In genomic region chr10:28984431-28984830, GRCh38 we compare ENCODE assay signal across 9 cellular contexts.
DNase-seq lines count a peak whose midpoint lies in the region; ATAC-seq and TF ChIP-seq lines count a peak whose summit lies in the region.
"Had no signal": no experiment of that assay in that cellular context is flagged by ENCODE, and none has a peak within 500 bp of the region (broad histone marks: within the 10 kb centered on the region; RNA-seq: fewer than 3 reads in every experiment).

No MANE protein-coding gene starts in this region.

- TF ChIP-seq CTCF in heart left ventricle (IDR thresholded peaks at IDR 0.05) (no peak), smooth muscle cell (IDR thresholded peaks at IDR 0.05; ENCODE audit: borderline replicate concordance, insufficient read depth, poor library complexity, severe bottlenecking) (no peak)

- H3K4me1 ChIP-seq in heart left ventricle (peaks cover 0 to 21% (median 14%) of the 10 kb centered on the region in 12 donors), smooth muscle cell (ENCODE audit: low read depth) (no peaks in the 10 kb centered on the region)

- no peaks in the 10 kb centered on the region for H3K27me3 ChIP-seq in heart left ventricle
- no peaks in the 10 kb centered on the region for H3K27me3 ChIP-seq in smooth muscle cell (ENCODE audit: low read depth)

- no peak overlapping the region for H2AFZ ChIP-seq in smooth muscle cell (ENCODE audit: low read depth)

- H3K4me3 Mint-ChIP-seq in activated naive CD8-positive, alpha-beta T cell treated with anti-CD3 and anti-CD28 coated beads, Interleukin-2, amount 10 ng/mL, durations not matched to agents 7 days and 5 days = no peak overlapping the region
- H3K4me3 Mint-ChIP-seq in activated naive CD8-positive, alpha-beta T cell treated with anti-CD3 and anti-CD28 coated beads, Interleukin-2, amount 50 U/mL, for 24 hours = no peak overlapping the region
- H3K4me3 Mint-ChIP-seq in T-helper 17 cell = no peak overlapping the region
- H3K4me3 Mint-ChIP-seq: activated naive CD8-positive, alpha-beta T cell had no signal

- H3K27ac Mint-ChIP-seq in activated naive CD8-positive, alpha-beta T cell treated with anti-CD3 and anti-CD28 coated beads, Interleukin-2, amount 10 ng/mL, durations not matched to agents 7 days and 5 days = peak overlapping the region; percentile 59
- H3K27ac Mint-ChIP-seq in activated naive CD8-positive, alpha-beta T cell treated with anti-CD3 and anti-CD28 coated beads, Interleukin-2, amount 50 U/mL, for 24 hours = no peak overlapping the region
- no peak overlapping the region for H3K27ac Mint-ChIP-seq in T-helper 17 cell
- H3K27ac Mint-ChIP-seq: activated naive CD8-positive, alpha-beta T cell had no signal

- TF ChIP-seq POLR2A in heart left ventricle (IDR thresholded peaks at IDR 0.05) = no peak

- DNase-seq in activated naive CD8-positive, alpha-beta T cell treated with anti-CD3 and anti-CD28 coated beads, Interleukin-2, amount 10 ng/mL, durations not matched to agents 7 days and 5 days = no peak
- DNase-seq in activated naive CD8-positive, alpha-beta T cell treated with anti-CD3 and anti-CD28 coated beads, Interleukin-2, amount 50 U/mL, for 24 hours = no peak
- no peak for DNase-seq in T-helper 17 cell
- DNase-seq in heart left ventricle = peak; percentile 75 to 94 (median 90)
- peak; percentile 4 for DNase-seq in smooth muscle cell (lab: John Stamatoyannopoulos, UW; ENCODE audit: unreplicated experiment)

- H3K9me3 Mint-ChIP-seq in activated naive CD8-positive, alpha-beta T cell treated with anti-CD3 and anti-CD28 coated beads, Interleukin-2, amount 10 ng/mL, durations not matched to agents 7 days and 5 days = peaks cover 2% of the 10 kb centered on the region
- H3K9me3 Mint-ChIP-seq in activated naive CD8-positive, alpha-beta T cell treated with anti-CD3 and anti-CD28 coated beads, Interleukin-2, amount 50 U/mL, for 24 hours = no peaks in the 10 kb centered on the region

- no peaks in the 10 kb centered on the region for H3K27me3 Mint-ChIP-seq in activated naive CD8-positive, alpha-beta T cell treated with anti-CD3 and anti-CD28 coated beads, Interleukin-2, amount 10 ng/mL, durations not matched to agents 7 days and 5 days
- peaks cover 2% of the 10 kb centered on the region for H3K27me3 Mint-ChIP-seq in activated naive CD8-positive, alpha-beta T cell treated with anti-CD3 and anti-CD28 coated beads, Interleukin-2, amount 50 U/mL, for 24 hours
- peaks cover 24% of the 10 kb centered on the region for H3K27me3 Mint-ChIP-seq in T-helper 17 cell

- H3K9ac ChIP-seq in smooth muscle cell (ENCODE audit: low read depth) = no peak overlapping the region

- H3K4me1 Mint-ChIP-seq in activated naive CD8-positive, alpha-beta T cell treated with anti-CD3 and anti-CD28 coated beads, Interleukin-2, amount 10 ng/mL, durations not matched to agents 7 days and 5 days = peaks cover 5% of the 10 kb centered on the region
- no peaks in the 10 kb centered on the region for H3K4me1 Mint-ChIP-seq in activated naive CD8-positive, alpha-beta T cell treated with anti-CD3 and anti-CD28 coated beads, Interleukin-2, amount 50 U/mL, for 24 hours
- H3K4me1 Mint-ChIP-seq in T-helper 17 cell = peaks cover 2% of the 10 kb centered on the region

- H3K4me3 ChIP-seq in heart left ventricle = no peak overlapping the region
- H3K4me3 ChIP-seq in smooth muscle cell = no peak overlapping the region

- 10 to 15% (median 11%) methylated on average over 6 of the region's 6 CpGs for WGBS in heart left ventricle, 4 donors
- WGBS in smooth muscle cell (ENCODE audit: low lambda C conversion rate) = 41% methylated on average over 6 of the region's 6 CpGs

- no peaks in the 10 kb centered on the region for H3F3A ChIP-seq in smooth muscle cell (ENCODE audit: low read depth)

- H3K9me3 ChIP-seq in T-helper 17 cell (ENCODE audit: control insufficient read depth, low read length, poor library complexity, severe bottlenecking) (no peaks in the 10 kb centered on the region), heart left ventricle (no peaks in the 10 kb centered on the region), smooth muscle cell (replicated peaks; ENCODE audit: low read depth) (no peaks in the 10 kb centered on the region)

- H3K36me3 ChIP-seq in heart left ventricle (no peaks in the 10 kb centered on the region), smooth muscle cell (ENCODE audit: low read depth) (no peaks in the 10 kb centered on the region)

- POLR2A ChIA-PET in activated naive CD8-positive, alpha-beta T cell treated with anti-CD3 and anti-CD28 coated beads, Interleukin-2, amount 10 ng/mL, durations not matched to agents 7 days and 5 days (lab: Charles Lee) = no interaction called here

- intact Hi-C loops in heart left ventricle (cut with DNase I) = loop anchor here in 4 of 10 donors (2.0 to 10.0 kb wide), 5 partner anchors 92 to 308 kb away; partner anchors contain the start of gene BAMBI (in 2 of the 4)

- no peaks in the 10 kb centered on the region for H3K79me2 ChIP-seq in smooth muscle cell (ENCODE audit: low read depth)

- no peaks in the 10 kb centered on the region for H3K36me3 Mint-ChIP-seq in activated naive CD8-positive, alpha-beta T cell treated with anti-CD3 and anti-CD28 coated beads, Interleukin-2, amount 10 ng/mL, durations not matched to agents 7 days and 5 days
- H3K36me3 Mint-ChIP-seq in activated naive CD8-positive, alpha-beta T cell treated with anti-CD3 and anti-CD28 coated beads, Interleukin-2, amount 50 U/mL, for 24 hours (ENCODE audit: low read depth) = no peaks in the 10 kb centered on the region
- H3K36me3 Mint-ChIP-seq in T-helper 17 cell (ENCODE audit: low read depth) = no peaks in the 10 kb centered on the region
- H3K36me3 Mint-ChIP-seq: activated naive CD8-positive, alpha-beta T cell had no signal

- H3K4me2 ChIP-seq in smooth muscle cell = peak overlapping the region; percentile 45

- ATAC-seq in activated naive CD8-positive, alpha-beta T cell treated with anti-CD3 and anti-CD28 coated beads, Interleukin-2, amount 10 ng/mL, durations not matched to agents 7 days and 5 days (ENCODE audit: low read depth) = no peak
- no peak for ATAC-seq in activated naive CD8-positive, alpha-beta T cell treated with anti-CD3 and anti-CD28 coated beads, Interleukin-2, amount 50 U/mL, for 24 hours
- peak; percentile 61 for ATAC-seq in HG03565 (IDR thresholded peaks at IDR 0.05; ENCODE audit: unreplicated experiment)
- peak; percentile 25 for ATAC-seq in T-helper 17 cell
- ATAC-seq in heart left ventricle = peak; percentile 95 to 98 (median 98)
- no peak for ATAC-seq in GM21447 (IDR thresholded peaks at IDR 0.05; ENCODE audit: unreplicated experiment)
- no peak for ATAC-seq in GM21723 (IDR thresholded peaks at IDR 0.05; ENCODE audit: unreplicated experiment)

- no peaks in the 10 kb centered on the region for H4K20me1 ChIP-seq in smooth muscle cell (ENCODE audit: low read depth)

- H3K27ac ChIP-seq in heart left ventricle (peak overlapping the region in 3 of 12 donors; percentile 32 to 56 (median 36)), smooth muscle cell (ENCODE audit: low read depth) (peak overlapping the region; percentile 37)

Comparison
In these comparisons a context has a peak if more than half of its experiments do, and no peak if none do; other contexts are left out.
1. ATAC-seq: peak in HG03565 (single experiment), T-helper 17 cell (single experiment) and heart left ventricle (4 of 4); none in activated naive CD8-positive, alpha-beta T cell treated with anti-CD3 and anti-CD28 coated beads, Interleukin-2, amount 10 ng/mL, durations not matched to agents 7 days and 5 days (single experiment), activated naive CD8-positive, alpha-beta T cell treated with anti-CD3 and anti-CD28 coated beads, Interleukin-2, amount 50 U/mL, for 24 hours (single experiment), GM21447 (single experiment) and GM21723 (single experiment).
2. DNase-seq: peak in heart left ventricle (5 of 5) and smooth muscle cell (single experiment); none in activated naive CD8-positive, alpha-beta T cell treated with anti-CD3 and anti-CD28 coated beads, Interleukin-2, amount 10 ng/mL, durations not matched to agents 7 days and 5 days (single experiment), activated naive CD8-positive, alpha-beta T cell treated with anti-CD3 and anti-CD28 coated beads, Interleukin-2, amount 50 U/mL, for 24 hours (single experiment) and T-helper 17 cell (0 of 3).